ENCODE assay signal across 20 cellular contexts in the genomic region with DNA sequence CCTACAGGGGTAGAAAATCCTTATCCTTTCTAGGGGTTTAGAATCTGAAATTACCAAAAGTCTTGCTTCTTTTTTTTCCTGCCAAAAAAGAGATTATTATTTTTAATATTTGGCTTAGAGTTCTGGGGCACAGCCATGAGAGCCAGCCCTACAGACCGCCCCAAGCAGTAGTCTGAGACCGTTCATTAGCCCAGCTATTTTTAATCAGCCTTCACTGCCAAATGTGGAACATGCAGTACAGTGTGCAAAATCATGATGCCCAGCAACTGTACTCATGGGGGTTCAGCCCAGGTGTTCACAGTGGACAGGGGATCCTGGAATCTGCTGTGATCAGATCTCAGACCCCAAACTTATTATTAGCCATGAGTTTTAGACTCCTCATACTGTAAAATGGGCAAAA.
"Had no signal": no experiment of that assay in that cellular context is flagged by ENCODE, and none has a peak within 500 bp of the region (broad histone marks: within the 10 kb centered on the region; RNA-seq: fewer than 3 reads in every experiment).

No MANE protein-coding gene starts in this region.

- H3K4me3 ChIP-seq: colonic mucosa, gastroesophageal sphincter, lung had no signal

- H3K27ac ChIP-seq: brain microvascular endothelial cell, colonic mucosa, neutrophil had no signal

- H3K9me3 ChIP-seq: colonic mucosa, gastroesophageal sphincter, neutrophil had no signal

- H3K4me1 ChIP-seq: colonic mucosa had no signal

- H3K27me3 ChIP-seq: brain microvascular endothelial cell, colonic mucosa, gastroesophageal sphincter, neutrophil had no signal

- DNase-seq: activated B cell treated with CpG ODN at 0.5 μM for 24 hours; activated CD4-positive, alpha-beta T cell treated with anti-CD3 and anti-CD28 coated beads for 4 hours; activated CD8-positive, alpha-beta T cell treated with anti-CD3 and anti-CD28 coated beads for 36 hours; activated naive CD4-positive, alpha-beta T cell treated with Interleukin-2 at 50 U/mL for 16 hours; activated naive CD8-positive, alpha-beta T cell treated with anti-CD3 and anti-CD28 coated beads, Interleukin-2, amount 10 ng/mL, durations not matched to agents 7 days and 5 days; activated T-cell treated with anti-CD3 and anti-CD28 coated beads, Interleukin-2, amount 50 U/mL, for 1 hour; colonic mucosa; immature natural killer cell; stimulated activated CD4-positive, alpha-beta T cell treated with anti-CD3 and anti-CD28 coated beads, Interleukin-2, amount 100 ng/mL, for 24 hours; stimulated activated naive CD8-positive, alpha-beta T cell treated with anti-CD3 and anti-CD28 coated beads, Interleukin-15, Interleukin-2, amounts not matched to agents 100 U/mL and 50 U/mL, for 24 hours; substantia nigra; T-helper 1 cell; T-helper 9 cell had no signal

- ATAC-seq: activated CD8-positive, alpha-beta T cell treated with anti-CD3 and anti-CD28 coated beads for 36 hours; activated T-helper 17 cell treated with anti-CD3 and anti-CD28 coated beads, Interleukin-2, amount 50 U/mL, for 72 hours; esophagus mucosa; gastroesophageal sphincter; natural killer cell treated with Interleukin-12 subunit alpha and Interleukin-12 subunit beta and Interleukin-15 and Interleukin-18, amount 100 ng/mL, for 72 hours; stimulated activated naive CD8-positive, alpha-beta T cell treated with anti-CD3 and anti-CD28 coated beads, Interleukin-15, Interleukin-2, amounts not matched to agents 100 U/mL and 50 U/mL, for 24 hours had no signal

- H3K36me3 ChIP-seq: brain microvascular endothelial cell, colonic mucosa, gastroesophageal sphincter, neutrophil had no signal
